10 cellular contexts compared by ENCODE assay signal in genomic region chr21:35342440-35342839, GRCh38.
DNase-seq lines count a peak whose midpoint lies in the region; ATAC-seq lines count a peak whose summit lies in the region.
"Had no signal": no experiment of that assay in that cellular context is flagged by ENCODE, and none has a peak within 500 bp of the region (broad histone marks: within the 10 kb centered on the region; RNA-seq: fewer than 3 reads in every experiment).

No MANE protein-coding gene starts in this region.

- CTCF ChIA-PET in activated CD4-positive, alpha-beta T cell treated with anti-CD3 and anti-CD28 coated beads for 36 hours (lab: Charles Lee): interaction anchor here (0.8 kb wide), 1 partner anchor 466 kb away, joined by 4 read pairs; no protein-coding TSS in a partner anchor

- POLR2A ChIA-PET in activated CD4-positive, alpha-beta T cell treated with anti-CD3 and anti-CD28 coated beads for 36 hours (lab: Charles Lee): no interaction called here

- peak; percentile 55 for DNase-seq in activated CD4-positive, alpha-beta T cell treated with anti-CD3 and anti-CD28 coated beads for 36 hours
- no peak for DNase-seq in activated CD4-positive, alpha-beta T cell treated with anti-CD3 and anti-CD28 coated beads, Interleukin-2, amount 50 U/mL, for 1 hour
- DNase-seq in T-helper 17 cell (no peak), NCI-H226 (no peak), epidermal melanocyte (ENCODE audit: insufficient read length, low spot score) (no peak), NCI-H526 treated with DMSO at 0.1 percent for 48 hours (lab: John Stamatoyannopoulos, UW) (no peak)
- DNase-seq in stimulated activated CD4-positive, alpha-beta T cell treated with anti-CD3 and anti-CD28 coated beads, Interleukin-2, amount 100 ng/mL, for 24 hours: peak; percentile 33 to 52
- DNase-seq: islet precursor cell, ovary had no signal

- H3K4me1 Mint-ChIP-seq in activated CD4-positive, alpha-beta T cell treated with anti-CD3 and anti-CD28 coated beads for 36 hours: peaks cover 39% of the 10 kb centered on the region
- H3K4me1 Mint-ChIP-seq in T-helper 17 cell: peaks cover 14% of the 10 kb centered on the region

- ATAC-seq in activated CD4-positive, alpha-beta T cell treated with anti-CD3 and anti-CD28 coated beads for 36 hours: peak; percentile 78
- ATAC-seq in HG03139 (IDR thresholded peaks at IDR 0.05; ENCODE audit: unreplicated experiment) (peak; percentile 68), T-helper 17 cell (no peak)

- no peaks in the 10 kb centered on the region for H3K9me3 ChIP-seq in T-helper 17 cell (ENCODE audit: control insufficient read depth, low read length, poor library complexity, severe bottlenecking)
- H3K9me3 ChIP-seq: ovary had no signal

- H3K36me3 Mint-ChIP-seq in activated CD4-positive, alpha-beta T cell treated with anti-CD3 and anti-CD28 coated beads for 36 hours (ENCODE audit: low read depth): no peaks in the 10 kb centered on the region
- H3K36me3 Mint-ChIP-seq in T-helper 17 cell (ENCODE audit: low read depth): no peaks in the 10 kb centered on the region

- peak overlapping the region; percentile 59 for H3K4me3 Mint-ChIP-seq in activated CD4-positive, alpha-beta T cell treated with anti-CD3 and anti-CD28 coated beads for 36 hours
- H3K4me3 Mint-ChIP-seq in T-helper 17 cell: peak overlapping the region; percentile 88

- H3K27me3 Mint-ChIP-seq in activated CD4-positive, alpha-beta T cell treated with anti-CD3 and anti-CD28 coated beads for 36 hours: peaks cover 1% of the 10 kb centered on the region
- peaks cover 5% of the 10 kb centered on the region for H3K27me3 Mint-ChIP-seq in T-helper 17 cell

- intact Hi-C loops in activated CD4-positive, alpha-beta T cell treated with anti-CD3 and anti-CD28 coated beads for 36 hours (cut with DNase I, micrococcal nuclease): loop anchor here (1.0 to 5.0 kb wide), 12 partner anchors 85 to 535 kb away; partner anchors contain the start of gene RUNX1 (in 1 of the 2)

- H3K27ac Mint-ChIP-seq in activated CD4-positive, alpha-beta T cell treated with anti-CD3 and anti-CD28 coated beads for 36 hours: peak overlapping the region; percentile 94
- peak overlapping the region; percentile 76 for H3K27ac Mint-ChIP-seq in T-helper 17 cell

- peaks cover 3% of the 10 kb centered on the region for H3K9me3 Mint-ChIP-seq in activated CD4-positive, alpha-beta T cell treated with anti-CD3 and anti-CD28 coated beads for 36 hours (ENCODE audit: low read depth)

Comparison
In these comparisons a context has a peak if more than half of its experiments do, and no peak if none do; other contexts are left out.
1. DNase-seq: peak in activated CD4-positive, alpha-beta T cell treated with anti-CD3 and anti-CD28 coated beads for 36 hours (single experiment) and stimulated activated CD4-positive, alpha-beta T cell treated with anti-CD3 and anti-CD28 coated beads, Interleukin-2, amount 100 ng/mL, for 24 hours (2 of 2); none in activated CD4-positive, alpha-beta T cell treated with anti-CD3 and anti-CD28 coated beads, Interleukin-2, amount 50 U/mL, for 1 hour (single experiment), T-helper 17 cell (0 of 3), NCI-H226 (single experiment), epidermal melanocyte (single experiment) and NCI-H526 treated with DMSO at 0.1 percent for 48 hours (single experiment).